Comparison of ENCODE assay signal across 8 cellular contexts in genomic region chr1:161131721-161132409, GRCh38. TPM values are rescaled to one million over a fixed set of nuclear protein-coding genes. Genes with fewer than 3 reads are reported as not detected.
A peak's percentile ranks its signal among the peaks of the same experiment; 100 is the strongest.
DNase-seq lines count a peak whose midpoint lies in the region; ATAC-seq and TF ChIP-seq lines count a peak whose summit lies in the region.

No MANE protein-coding gene starts in this region.

- H3K27ac ChIP-seq in C4-2B (peak overlapping the region; percentile 91), body of pancreas (peak overlapping the region; percentile 88 to 95 (median 91)), thyroid gland (peak overlapping the region; percentile 86 to 98 (median 89))

- no peak for ATAC-seq in body of pancreas

- H3K27me3 ChIP-seq in body of pancreas (no peaks in the 10 kb centered on the region), kidney epithelial cell (ENCODE audit: control insufficient read depth, insufficient read depth, low read length) (no peaks in the 10 kb centered on the region), thyroid gland (no peaks in the 10 kb centered on the region)

- intact Hi-C loops in body of pancreas (cut with DNase I) (no loop called here), thyroid gland (cut with DNase I) (no loop called here)

- H3K9me3 ChIP-seq in body of pancreas (no peaks in the 10 kb centered on the region), thyroid gland (no peaks in the 10 kb centered on the region)

- H3K36me3 Mint-ChIP-seq in chondrocyte (ENCODE audit: low read depth): peaks cover 10% of the 10 kb centered on the region

- peak overlapping the region; percentile 66 to 91 for H3K4me3 ChIP-seq in body of pancreas
- peak overlapping the region; percentile 92 for H3K4me3 ChIP-seq in kidney epithelial cell (ENCODE audit: low read depth, low read length)
- H3K4me3 ChIP-seq in thyroid gland (replicated peaks in 1 of 3): peak overlapping the region; percentile 55 to 82 (median 72)

- H3K36me3 ChIP-seq in body of pancreas (replicated peaks in 1 of 2; ENCODE audit: insufficient read depth in 1 of 2, low read depth in 2 of 2) (peaks cover 0 to 1% of the 10 kb centered on the region in 2 donors), kidney epithelial cell (ENCODE audit: control insufficient read depth, insufficient read depth, low read length) (no peaks in the 10 kb centered on the region), thyroid gland (peaks cover 10% of the 10 kb centered on the region in 2 donors)

- H3K27me3 Mint-ChIP-seq in chondrocyte (ENCODE audit: low read depth): no peaks in the 10 kb centered on the region

- TF ChIP-seq POLR2A in body of pancreas (IDR thresholded peaks at IDR 0.05) (no peak), thyroid gland (IDR thresholded peaks at IDR 0.05) (peak in 1 of 2 donors; percentile 12)

- peak; percentile 15 for DNase-seq in HT-29 (ENCODE audit: low spot score)
- DNase-seq in body of pancreas: no peak
- DNase-seq in kidney epithelial cell (ENCODE audit: low read depth): no peak
- peak; percentile 31 to 35 for DNase-seq in thyroid gland
- DNase-seq in NCI-H526 treated with DMSO at 0.1 percent for 48 hours (lab: John Stamatoyannopoulos, UW): no peak
- DNase-seq in activated effector memory CD4-positive, alpha-beta T cell treated with anti-CD3 and anti-CD28 coated beads, Interleukin-2, amount 50 U/mL, for 16 hours: no peak
- no peak for DNase-seq in chondrocyte (ENCODE audit: low spot score)

- peaks cover 32% of the 10 kb centered on the region for H3K4me1 Mint-ChIP-seq in chondrocyte (ENCODE audit: low read depth)

- no peaks in the 10 kb centered on the region for H3K9me3 Mint-ChIP-seq in chondrocyte (ENCODE audit: low read depth)

- no peak for TF ChIP-seq CTCF in C4-2B (conservative IDR thresholded peaks at IDR 0.05)
- TF ChIP-seq CTCF in body of pancreas (IDR thresholded peaks at IDR 0.05): no peak
- no peak for TF ChIP-seq CTCF in kidney epithelial cell (IDR thresholded peaks at IDR 0.05; ENCODE audit: insufficient read depth, low read length, poor library complexity, severe bottlenecking)
- TF ChIP-seq CTCF in thyroid gland (IDR thresholded peaks at IDR 0.05): no peak
- no peak for TF ChIP-seq CTCF in chondrocyte (IDR thresholded peaks at IDR 0.05)

- WGBS in body of pancreas, 2 donors: 0 to 1% methylated on average over 18 to 20 of the region's 20 CpGs
- WGBS in thyroid gland, 2 donors: 1% methylated on average over 20 of the region's 20 CpGs

- H3K4me1 ChIP-seq in body of pancreas (peaks cover 42% of the 10 kb centered on the region), thyroid gland (peaks cover 20 to 28% of the 10 kb centered on the region in 2 donors)

- H3K4me3 Mint-ChIP-seq in chondrocyte (ENCODE audit: unreplicated experiment): no peak overlapping the region

- no peak overlapping the region for H3K27ac Mint-ChIP-seq in chondrocyte (ENCODE audit: unreplicated experiment)

RNA-seq across cellular contexts. Expression of gene DEDD, which starts 0.6 kb away (rescaled TPM):
- total RNA-seq in HT-29 (2014; rRNA removed; shearing (Covaris generic)): 36.6 and 40.8 TPM in 2 replicates
- total RNA-seq in body of pancreas (10 to 100 TPM; 12.9 to 15.8 TPM), kidney epithelial cell (29.3 and 42.1 TPM in 2 replicates), thyroid gland (10 to 100 TPM; 27.5 to 34.6 (median 31.1) TPM), chondrocyte (34.7 to 38.3 TPM (median 36.7 TPM) in 3 replicates)

RNA-seq across cellular contexts. Expression of gene NIT1, which starts 14.0 kb away (rescaled TPM):
- total RNA-seq in HT-29 (2014; rRNA removed; shearing (Covaris generic)): 25.1 and 30.8 TPM in 2 replicates
- total RNA-seq in body of pancreas: 10 to 100 TPM; 22.8 to 38.6 TPM
- total RNA-seq in kidney epithelial cell: 28.7 and 35.8 TPM in 2 replicates
- 10 to 100 TPM; 36.4 to 50.4 (median 47.9) TPM for total RNA-seq in thyroid gland
- total RNA-seq in chondrocyte: 25.3 to 33.1 TPM (median 27.6 TPM) in 3 replicates

RNA-seq across cellular contexts. Expression of gene PFDN2, which starts 14.0 kb away (rescaled TPM):
- total RNA-seq in HT-29 (2014; rRNA removed; shearing (Covaris generic)): 67.7 and 70.5 TPM in 2 replicates
- 10 to 100 TPM; 29.6 to 54.7 TPM for total RNA-seq in body of pancreas
- 98.4 and 132 TPM in 2 replicates for total RNA-seq in kidney epithelial cell
- total RNA-seq in thyroid gland: 10 to 100 TPM; 23.8 to 58.2 (median 30.3) TPM
- total RNA-seq in chondrocyte: 53.7 to 58.7 TPM (median 57.9 TPM) in 3 replicates

RNA-seq across cellular contexts. Expression of gene UFC1, which starts 21.9 kb away (rescaled TPM):
- total RNA-seq in HT-29 (2014; rRNA removed; shearing (Covaris generic)): 66.4 and 81.3 TPM in 2 replicates
- total RNA-seq in body of pancreas (10 to 100 TPM; 33.6 to 48.8 TPM), kidney epithelial cell (59.6 and 85.0 TPM in 2 replicates), thyroid gland (10 to 100 TPM; 37.6 to 90.4 (median 62.1) TPM), chondrocyte (84.2 to 95.6 TPM (median 89.4 TPM) in 3 replicates)

RNA-seq across cellular contexts. Expression of gene USP21, which starts 27.4 kb away (rescaled TPM):
- total RNA-seq in HT-29 (2014; rRNA removed; shearing (Covaris generic)): 20.8 and 24.6 TPM in 2 replicates
- total RNA-seq in body of pancreas: 10 to 100 TPM; 17.8 to 21.0 TPM
- 10.5 and 12.6 TPM in 2 replicates for total RNA-seq in kidney epithelial cell
- 10 to 100 TPM; 21.2 to 27.6 (median 23.0) TPM for total RNA-seq in thyroid gland
- 15.7 to 24.8 TPM (median 16.0 TPM) in 3 replicates for total RNA-seq in chondrocyte

Comparison
In these comparisons a context has a peak if more than half of its experiments do, and no peak if none do; other contexts are left out.
1. DNase-seq: peak in HT-29 (single experiment) and thyroid gland (2 of 2); none in body of pancreas (0 of 4), kidney epithelial cell (single experiment), NCI-H526 treated with DMSO at 0.1 percent for 48 hours (single experiment), activated effector memory CD4-positive, alpha-beta T cell treated with anti-CD3 and anti-CD28 coated beads, Interleukin-2, amount 50 U/mL, for 16 hours (single experiment) and chondrocyte (single experiment).
2. Peak in every context shown above with its lines, with median percentiles within 50 percentile points of each other: H3K27ac ChIP-seq and H3K4me3 ChIP-seq.